ENCODE assay signal across 9 cellular contexts in genomic region chr5:75734913-75735789, GRCh38. TPM values are rescaled to one million over a fixed set of nuclear protein-coding genes. Genes with fewer than 3 reads are reported as not detected.
DNase-seq lines count a peak whose midpoint lies in the region; ATAC-seq and TF ChIP-seq lines count a peak whose summit lies in the region.
"Had no signal": no experiment of that assay in that cellular context is flagged by ENCODE, and none has a peak within 500 bp of the region (broad histone marks: within the 10 kb centered on the region; RNA-seq: fewer than 3 reads in every experiment).

No MANE protein-coding gene starts in this region.

- H3K4me1 Mint-ChIP-seq in WTC11 = no peaks in the 10 kb centered on the region

- in situ Hi-C loops in transverse colon (cut with MboI; ENCODE audit: low pct_ligation_motif_present in 1 of 4, low pct_unique_long_range_greater_than_20kb in 1 of 4, low sequenced_read_pairs in 3 of 4) = loop anchor here in 1 of 4 donors (25.0 kb wide), 1 partner anchor 527 kb away; no protein-coding TSS in a partner anchor

- WGBS in transverse colon (ENCODE audit: low coverage in 1 of 2), 2 donors = 26 to 33% methylated on average over 3 to 6 of the region's 6 CpGs

- DNase-seq in activated naive CD4-positive, alpha-beta T cell treated with Interleukin-2 at 50 U/mL for 16 hours = peak; percentile 11
- DNase-seq in activated naive CD4-positive, alpha-beta T cell treated with anti-CD3 and anti-CD28 coated beads, Interleukin-2, amount 50 U/mL, for 72 hours (ENCODE audit: low spot score in 2 of 2) = no peak
- DNase-seq in HuH-7.5 (ENCODE audit: low spot score) (peak; percentile 25), WTC11 (ENCODE audit: low spot score) (peak; percentile 52), hypothalamus (lab: John Stamatoyannopoulos, UW) (peak in 31 of 51 donors; percentile 4 to 67 (median 41)), transverse colon (peak; percentile 44), cerebellar nuclear complex (lab: John Stamatoyannopoulos, UW) (no peak)

- TF ChIP-seq EP300 in transverse colon (IDR thresholded peaks at IDR 0.05; ENCODE audit: low read depth) = no peak

- H3K27ac Mint-ChIP-seq in activated naive CD4-positive, alpha-beta T cell treated with anti-CD3 and anti-CD28 coated beads, Interleukin-2, amount 50 U/mL, for 72 hours = no peak overlapping the region
- no peak overlapping the region for H3K27ac Mint-ChIP-seq in WTC11
- H3K27ac Mint-ChIP-seq: dendritic cell treated with granulocyte-macrophage colony-stimulating factor and Interleukin-4, amounts not matched to agents 40 ng/mL and 50 ng/mL, for 4 days had no signal

- H3K27me3 Mint-ChIP-seq in WTC11 (ENCODE audit: low read depth) = no peaks in the 10 kb centered on the region
- H3K27me3 Mint-ChIP-seq: dendritic cell treated with granulocyte-macrophage colony-stimulating factor and Interleukin-4, amounts not matched to agents 40 ng/mL and 50 ng/mL, for 4 days had no signal

- H3K4me3 ChIP-seq in transverse colon = no peak overlapping the region

- no peak for ATAC-seq in activated naive CD4-positive, alpha-beta T cell treated with anti-CD3 and anti-CD28 coated beads, Interleukin-2, amount 50 U/mL, for 72 hours
- ATAC-seq in WTC11 (peak; percentile 96), HG02870 (IDR thresholded peaks at IDR 0.05; ENCODE audit: unreplicated experiment) (no peak)

- no peaks in the 10 kb centered on the region for H3K27me3 ChIP-seq in transverse colon

- no peaks in the 10 kb centered on the region for H3K36me3 Mint-ChIP-seq in activated naive CD4-positive, alpha-beta T cell treated with anti-CD3 and anti-CD28 coated beads, Interleukin-2, amount 50 U/mL, for 72 hours
- H3K36me3 Mint-ChIP-seq in WTC11 = no peaks in the 10 kb centered on the region

- no peaks in the 10 kb centered on the region for H3K36me3 ChIP-seq in transverse colon

- H3K9me3 ChIP-seq in transverse colon = no peaks in the 10 kb centered on the region

- intact Hi-C loops in transverse colon (cut with DNase I; ENCODE audit: low total_unique reads) = no loop called here

- no peak overlapping the region for H3K4me3 Mint-ChIP-seq in WTC11
- H3K4me3 Mint-ChIP-seq: dendritic cell treated with granulocyte-macrophage colony-stimulating factor and Interleukin-4, amounts not matched to agents 40 ng/mL and 50 ng/mL, for 4 days had no signal

- TF ChIP-seq CTCF in WTC11 (IDR thresholded peaks at IDR 0.05) = no peak
- TF ChIP-seq CTCF in transverse colon (IDR thresholded peaks at IDR 0.05) = peak in 4 of 5 experiments; percentile 21 to 43 (median 40)

- CTCF ChIA-PET in WTC11 (lab: Charles Lee) = interaction anchor here (0.7 to 2.4 kb wide), 8 partner anchors 18 to 521 kb away, joined by 3 to 14 read pairs (median 5); partner anchors contain the start of gene POC5

- no peaks in the 10 kb centered on the region for H3K4me1 ChIP-seq in transverse colon

- POLR2A ChIA-PET in WTC11 (lab: Charles Lee) = no interaction called here

- no peaks in the 10 kb centered on the region for H3K9me3 Mint-ChIP-seq in activated naive CD4-positive, alpha-beta T cell treated with anti-CD3 and anti-CD28 coated beads, Interleukin-2, amount 50 U/mL, for 72 hours
- 0 out of 2 replicates have a peak, but pooled peaks cover under 1% of the 10 kb centered on the region for H3K9me3 Mint-ChIP-seq in WTC11
- H3K9me3 Mint-ChIP-seq: dendritic cell treated with granulocyte-macrophage colony-stimulating factor and Interleukin-4, amounts not matched to agents 40 ng/mL and 50 ng/mL, for 4 days had no signal

- TF ChIP-seq POLR2A in transverse colon (IDR thresholded peaks at IDR 0.05) = no peak

- no peak overlapping the region for H3K27ac ChIP-seq in transverse colon

TF ChIP-seq in WTC11, 78 proteins besides CTCF, POLR2A, EP300 and RAD21:
- TF ChIP-seq MAX (CRISPR knock-in tag; IDR thresholded peaks at IDR 0.05) = no peak
- no peak for TF ChIP-seq ATF3 (CRISPR knock-in tag; conservative IDR thresholded peaks at IDR 0.05)
- no peak for TF ChIP-seq TEAD1 (CRISPR knock-in tag; IDR thresholded peaks at IDR 0.05)
- TF ChIP-seq ZSCAN18 (CRISPR knock-in tag; IDR thresholded peaks at IDR 0.05) = no peak

RNA-seq across cellular contexts. Expression of gene POC5, which starts 17.9 kb away (rescaled TPM):
- total RNA-seq in activated naive CD4-positive, alpha-beta T cell treated with anti-CD3 and anti-CD28 coated beads, Interleukin-2, amount 50 U/mL, for 72 hours = 10 to 100 TPM; 12.5 to 17.2 TPM
- total RNA-seq in WTC11 (2021) = 9.0 to 13.4 TPM (median 10.8 TPM) in 3 replicates
- 10 to 100 TPM in 3 of 4 donors, 1 to 10 TPM in 1; 5.8 to 13.5 (median 11.1) TPM for total RNA-seq in transverse colon

Comparison
In these comparisons a context has a peak if more than half of its experiments do, and no peak if none do; other contexts are left out.
1. DNase-seq: peak in activated naive CD4-positive, alpha-beta T cell treated with Interleukin-2 at 50 U/mL for 16 hours (single experiment), HuH-7.5 (single experiment), WTC11 (single experiment), hypothalamus (31 of 51) and transverse colon (single experiment); none in activated naive CD4-positive, alpha-beta T cell treated with anti-CD3 and anti-CD28 coated beads, Interleukin-2, amount 50 U/mL, for 72 hours (0 of 2) and cerebellar nuclear complex (0 of 2).